Comparison of ENCODE assay signal across 11 cellular contexts in genomic region chrX:73916931-73917657, GRCh38.
A peak's percentile ranks its signal among the peaks of the same experiment; 100 is the strongest.
DNase-seq lines count a peak whose midpoint lies in the region; ATAC-seq and TF ChIP-seq lines count a peak whose summit lies in the region.
"Had no signal": no experiment of that assay in that cellular context is flagged by ENCODE, and none has a peak within 500 bp of the region (broad histone marks: within the 10 kb centered on the region; RNA-seq: fewer than 3 reads in every experiment).

No MANE protein-coding gene starts in this region.

- peak overlapping the region; percentile 59 for H3K4me2 ChIP-seq in PC-3 (ENCODE audit: low read length)
- peak overlapping the region; percentile 44 for H3K4me2 ChIP-seq in neural progenitor cell

- H3K27ac ChIP-seq in PC-3 (ENCODE audit: low read length) (peak overlapping the region; percentile 57), neural progenitor cell (peak overlapping the region; percentile 26), sigmoid colon (no peak overlapping the region)
- H3K27ac ChIP-seq: left ventricle myocardium inferior had no signal

- no peak for TF ChIP-seq EP300 in sigmoid colon (IDR thresholded peaks at IDR 0.05)

- H3K79me2 ChIP-seq in PC-3 (ENCODE audit: low read length) (no peaks in the 10 kb centered on the region), neural progenitor cell (ENCODE audit: low read depth) (no peaks in the 10 kb centered on the region)

- H3K27ac Mint-ChIP-seq in neural progenitor cell = peak overlapping the region; percentile 97
- H3K27ac Mint-ChIP-seq: activated naive CD4-positive, alpha-beta T cell treated with anti-CD3 and anti-CD28 coated beads, Interleukin-2, amount 10 ng/mL, durations not matched to agents 7 days and 5 days had no signal

- POLR2A ChIA-PET in PC-3 (lab: Charles Lee; ENCODE audit: unreplicated experiment) = no interaction called here

- H4K20me1 ChIP-seq in PC-3 (ENCODE audit: low read length) (no peaks in the 10 kb centered on the region), neural progenitor cell (ENCODE audit: low read depth) (no peaks in the 10 kb centered on the region)

- H3K9me3 Mint-ChIP-seq in neural progenitor cell = peaks cover 20% of the 10 kb centered on the region
- H3K9me3 Mint-ChIP-seq: activated naive CD4-positive, alpha-beta T cell treated with anti-CD3 and anti-CD28 coated beads, Interleukin-2, amount 10 ng/mL, durations not matched to agents 7 days and 5 days had no signal

- no peak for TF ChIP-seq CTCF in PC-3 (conservative IDR thresholded peaks at IDR 0.05; ENCODE audit: low read depth, low read length)
- TF ChIP-seq CTCF in epithelial cell of proximal tubule (conservative IDR thresholded peaks at IDR 0.05; ENCODE audit: low read depth, low read length) = no peak
- TF ChIP-seq CTCF in neural progenitor cell (IDR thresholded peaks at IDR 0.05) = no peak
- TF ChIP-seq CTCF in sigmoid colon (IDR thresholded peaks at IDR 0.05) = no peak

- H3K4me3 ChIP-seq in PC-3 (ENCODE audit: low read length) = 0 out of 2 replicates have a peak overlapping the region, but pooled peaks have one; percentile 16
- no peak overlapping the region for H3K4me3 ChIP-seq in epithelial cell of proximal tubule (ENCODE audit: low read depth, low read length)
- no peak overlapping the region for H3K4me3 ChIP-seq in neural progenitor cell
- H3K4me3 ChIP-seq in sigmoid colon = no peak overlapping the region
- H3K4me3 ChIP-seq: left ventricle myocardium inferior had no signal

- H3F3A ChIP-seq in PC-3 (ENCODE audit: low read length, unreplicated experiment) = no peaks in the 10 kb centered on the region
- peaks cover 23% of the 10 kb centered on the region for H3F3A ChIP-seq in neural progenitor cell (ENCODE audit: low read depth)

- no peak for TF ChIP-seq POLR2A in sigmoid colon (IDR thresholded peaks at IDR 0.05)

- no TSS peak for BruUV-seq in PC-3 (replicated peaks; lab: Mats Ljungman, UMichigan)

- 52 to 71% methylated on average over 2 of the region's 2 CpGs for WGBS in sigmoid colon, 2 donors

- no peaks in the 10 kb centered on the region for H3K27me3 ChIP-seq in PC-3 (ENCODE audit: low read length)
- no peaks in the 10 kb centered on the region for H3K27me3 ChIP-seq in neural progenitor cell
- no peaks in the 10 kb centered on the region for H3K27me3 ChIP-seq in sigmoid colon

- no peak overlapping the region for H3K9ac ChIP-seq in PC-3 (ENCODE audit: low read length)
- H3K9ac ChIP-seq in neural progenitor cell = no peak overlapping the region

- H3K27me3 Mint-ChIP-seq in neural progenitor cell (ENCODE audit: insufficient read depth, low read depth) = peaks cover 6% of the 10 kb centered on the region
- H3K27me3 Mint-ChIP-seq: activated naive CD4-positive, alpha-beta T cell treated with anti-CD3 and anti-CD28 coated beads, Interleukin-2, amount 10 ng/mL, durations not matched to agents 7 days and 5 days had no signal

- peaks cover 38% of the 10 kb centered on the region for H3K4me1 Mint-ChIP-seq in neural progenitor cell
- H3K4me1 Mint-ChIP-seq: activated naive CD4-positive, alpha-beta T cell treated with anti-CD3 and anti-CD28 coated beads, Interleukin-2, amount 10 ng/mL, durations not matched to agents 7 days and 5 days had no signal

- ATAC-seq in PC-3 = peak; percentile 95
- no peak for ATAC-seq in sciatic nerve

- peaks cover 21% of the 10 kb centered on the region for H3K4me1 ChIP-seq in PC-3 (ENCODE audit: insufficient read depth, low read length)
- peaks cover 40% of the 10 kb centered on the region for H3K4me1 ChIP-seq in neural progenitor cell
- H3K4me1 ChIP-seq in sigmoid colon = no peaks in the 10 kb centered on the region
- H3K4me1 ChIP-seq: left ventricle myocardium inferior had no signal

- H3K4me3 Mint-ChIP-seq in neural progenitor cell = peak overlapping the region; percentile 57
- H3K4me3 Mint-ChIP-seq: activated naive CD4-positive, alpha-beta T cell treated with anti-CD3 and anti-CD28 coated beads, Interleukin-2, amount 10 ng/mL, durations not matched to agents 7 days and 5 days had no signal

- CTCF ChIA-PET in PC-3 (lab: Charles Lee) = interaction anchor here (0.7 kb wide), 1 partner anchor 26 kb away, joined by 3 read pairs; no protein-coding TSS in a partner anchor

- intact Hi-C loops in PC-3 (cut with micrococcal nuclease) = no loop called here
- intact Hi-C loops in sciatic nerve (cut with DNase I) = no loop called here
- intact Hi-C loops in sigmoid colon (cut with DNase I) = no loop called here

- H3K9me2 ChIP-seq in PC-3 (replicated peaks; ENCODE audit: low read length) = no peaks in the 10 kb centered on the region

- H3K36me3 ChIP-seq in PC-3 (ENCODE audit: low read depth, low read length) (no peaks in the 10 kb centered on the region), neural progenitor cell (no peaks in the 10 kb centered on the region), sigmoid colon (no peaks in the 10 kb centered on the region)
- H3K36me3 ChIP-seq: left ventricle myocardium inferior had no signal

- H3K9me3 ChIP-seq in PC-3 (ENCODE audit: low read length) (no peaks in the 10 kb centered on the region), neural progenitor cell (ENCODE audit: low read depth) (no peaks in the 10 kb centered on the region), sigmoid colon (no peaks in the 10 kb centered on the region)
- H3K9me3 ChIP-seq: left ventricle myocardium inferior had no signal

- H2AFZ ChIP-seq in PC-3 (ENCODE audit: low read length) = 0 out of 2 replicates have a peak overlapping the region, but pooled peaks have one; percentile 4
- no peak overlapping the region for H2AFZ ChIP-seq in neural progenitor cell (replicated peaks)

- peak; percentile 90 for DNase-seq in EL
- DNase-seq in PC-3 = peak; percentile 83
- peak; percentile 57 for DNase-seq in epithelial cell of proximal tubule (ENCODE audit: low read depth)
- DNase-seq in neural progenitor cell (ENCODE audit: low spot score) = peak; percentile 62
- DNase-seq in stimulated activated naive CD4-positive, alpha-beta T cell treated with Interleukin-2 at 50 U/mL for 16 hours (lab: John Stamatoyannopoulos, UW) = no peak
- DNase-seq in sciatic nerve (ENCODE audit: low spot score) = no peak
- no peak for DNase-seq in sigmoid colon
- DNase-seq in NCI-H510A (lab: John Stamatoyannopoulos, UW) = no peak
- DNase-seq: activated naive CD4-positive, alpha-beta T cell treated with anti-CD3 and anti-CD28 coated beads, Interleukin-2, amount 10 ng/mL, durations not matched to agents 7 days and 5 days; left ventricle myocardium inferior; NCI-H146 had no signal

- H3K36me3 Mint-ChIP-seq in neural progenitor cell = peaks cover 3% of the 10 kb centered on the region
- H3K36me3 Mint-ChIP-seq: activated naive CD4-positive, alpha-beta T cell treated with anti-CD3 and anti-CD28 coated beads, Interleukin-2, amount 10 ng/mL, durations not matched to agents 7 days and 5 days had no signal

Comparison
In these comparisons a context has a peak if more than half of its experiments do, and no peak if none do; other contexts are left out.
1. DNase-seq: peak in EL (single experiment), PC-3 (single experiment), epithelial cell of proximal tubule (single experiment) and neural progenitor cell (single experiment); none in stimulated activated naive CD4-positive, alpha-beta T cell treated with Interleukin-2 at 50 U/mL for 16 hours (single experiment), sciatic nerve (single experiment), sigmoid colon (single experiment) and NCI-H510A (single experiment).
2. H3K27ac ChIP-seq: peak in PC-3 (single experiment) and neural progenitor cell (single experiment); none in sigmoid colon (0 of 4).